8 cellular contexts compared by ENCODE assay signal in the genomic region with DNA sequence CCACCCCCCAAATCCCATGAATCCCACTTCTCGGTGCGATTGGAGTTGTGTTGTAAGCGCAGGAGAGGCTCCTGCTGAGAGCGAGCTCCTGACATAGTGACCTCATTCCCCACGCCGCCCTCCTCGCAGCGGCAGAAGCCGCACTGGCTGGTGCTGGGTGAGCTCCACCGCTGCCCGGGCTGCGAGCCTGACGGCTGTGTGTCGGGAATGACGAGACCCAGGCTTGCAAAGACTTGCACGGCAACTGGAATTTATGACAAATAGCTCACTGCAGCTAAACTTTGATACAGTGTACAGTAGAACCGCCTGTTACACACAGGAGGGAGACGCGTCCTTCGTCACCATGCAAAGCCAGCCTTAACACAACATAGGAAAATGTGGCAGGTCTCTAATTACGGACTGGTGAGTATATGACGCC.
DNase-seq lines count a peak whose midpoint lies in the region; ATAC-seq, FAIRE-seq and TF ChIP-seq lines count a peak whose summit lies in the region.

No MANE protein-coding gene starts in this region.

- peak; percentile 88 to 92 for ATAC-seq in A549
- ATAC-seq in GM21423 (IDR thresholded peaks at IDR 0.05; ENCODE audit: unreplicated experiment) = no peak

- FAIRE-seq in A549 (lab: Jason Lieb, UNC) (no peak), D721Med (lab: Jason Lieb, UNC) (no peak)

- CTCF ChIA-PET in A549 (lab: Yijun Ruan, JAX) = interaction anchor here (1.8 kb wide), 1 partner anchor 11 kb away, joined by 6 read pairs; no protein-coding TSS in a partner anchor
- CTCF ChIA-PET in activated naive CD4-positive, alpha-beta T cell treated with anti-CD3 and anti-CD28 coated beads, Interleukin-2, amount 10 ng/mL, durations not matched to agents 7 days and 5 days (lab: Charles Lee) = interaction anchor here (0.7 kb wide), 1 partner anchor 265 kb away, joined by 3 read pairs; no protein-coding TSS in a partner anchor

- POLR2A ChIA-PET in A549 (lab: Yijun Ruan, JAX) = interaction anchor here (0.6 to 1.9 kb wide), 13 partner anchors 8 to 661 kb away, joined by 3 to 21 read pairs (median 4); partner anchors contain the start of genes CASP3 and STOX2

- H3K4me1 Mint-ChIP-seq in activated naive CD4-positive, alpha-beta T cell treated with anti-CD3 and anti-CD28 coated beads, Interleukin-2, amount 10 ng/mL, durations not matched to agents 7 days and 5 days = no peaks in the 10 kb centered on the region

- TF ChIP-seq POLR2A in A549 (IDR thresholded peaks at IDR 0.05; ENCODE audit: low read length) = peak; percentile 40

- 5% methylated on average over 17 of the region's 22 CpGs for WGBS in A549 (ENCODE audit: missing lambda C conversion rate)

- no peak overlapping the region for H3K27ac Mint-ChIP-seq in activated naive CD4-positive, alpha-beta T cell treated with anti-CD3 and anti-CD28 coated beads, Interleukin-2, amount 10 ng/mL, durations not matched to agents 7 days and 5 days

- H3K27ac ChIP-seq in A549 (peak overlapping the region; percentile 88 to 91), caudate nucleus (ENCODE audit: low read depth, low read length) (peak overlapping the region; percentile 88), temporal lobe (ENCODE audit: low read depth, low read length) (peak overlapping the region; percentile 59)

- peaks cover 22% of the 10 kb centered on the region for H3K4me1 ChIP-seq in A549

- TF ChIP-seq RAD21 in A549 (conservative IDR thresholded peaks at IDR 0.05 in 1 of 2, IDR thresholded peaks at IDR 0.05 in 1 of 2) = no peak

- peak overlapping the region; percentile 96 for H3K4me2 ChIP-seq in A549

- no peaks in the 10 kb centered on the region for H3K9me3 ChIP-seq in A549

- peak; percentile 26 to 68 for DNase-seq in A549 (ENCODE audit: low read depth in 1 of 2, low spot score in 1 of 2)
- peak; percentile 30 for DNase-seq in LNCaP clone FGC (ENCODE audit: low read depth)
- peak in 58 of 61 donors; percentile 7 to 83 (median 64) for DNase-seq in caudate nucleus (lab: John Stamatoyannopoulos, UW)
- DNase-seq in kidney glomerular epithelial cell (lab: John Stamatoyannopoulos, UW) = peak; percentile 78
- no peak for DNase-seq in activated naive CD4-positive, alpha-beta T cell treated with anti-CD3 and anti-CD28 coated beads, Interleukin-2, amount 10 ng/mL, durations not matched to agents 7 days and 5 days
- DNase-seq in D721Med (ENCODE audit: insufficient read length, low spot score) = no peak

- no peak for TF ChIP-seq EP300 in A549 (IDR thresholded peaks at IDR 0.05)

- H3K27me3 Mint-ChIP-seq in activated naive CD4-positive, alpha-beta T cell treated with anti-CD3 and anti-CD28 coated beads, Interleukin-2, amount 10 ng/mL, durations not matched to agents 7 days and 5 days = peaks cover 14% of the 10 kb centered on the region

- H3K9me3 Mint-ChIP-seq in activated naive CD4-positive, alpha-beta T cell treated with anti-CD3 and anti-CD28 coated beads, Interleukin-2, amount 10 ng/mL, durations not matched to agents 7 days and 5 days = no peaks in the 10 kb centered on the region

- H3K4me3 Mint-ChIP-seq in activated naive CD4-positive, alpha-beta T cell treated with anti-CD3 and anti-CD28 coated beads, Interleukin-2, amount 10 ng/mL, durations not matched to agents 7 days and 5 days = no peak overlapping the region

- H3K4me3 ChIP-seq in A549 (peak overlapping the region; percentile 47), LNCaP clone FGC (ENCODE audit: low read depth, low read length) (peak overlapping the region; percentile 42)

- no peaks in the 10 kb centered on the region for H3K36me3 Mint-ChIP-seq in activated naive CD4-positive, alpha-beta T cell treated with anti-CD3 and anti-CD28 coated beads, Interleukin-2, amount 10 ng/mL, durations not matched to agents 7 days and 5 days

- TF ChIP-seq CTCF in A549 (IDR thresholded peaks at IDR 0.05) (no peak), LNCaP clone FGC (IDR thresholded peaks at IDR 0.05; ENCODE audit: control insufficient read depth, extremely low read depth, insufficient read depth) (no peak), D721Med (IDR thresholded peaks at IDR 0.05; ENCODE audit: insufficient read depth, missing control alignments) (no peak)

TF ChIP-seq in A549, 52 proteins besides CTCF, POLR2A, EP300 and RAD21:
- TF ChIP-seq ZNF302 (CRISPR knock-in tag; IDR thresholded peaks at IDR 0.05) (no peak), TP53 (CRISPR knock-in tag; IDR thresholded peaks at IDR 0.05) (peak; percentile 71; the same call in 1 of the 2 replicates)

Comparison
In these comparisons a context has a peak if more than half of its experiments do, and no peak if none do; other contexts are left out.
1. DNase-seq: peak in A549 (2 of 2), LNCaP clone FGC (single experiment), caudate nucleus (58 of 61) and kidney glomerular epithelial cell (single experiment); none in activated naive CD4-positive, alpha-beta T cell treated with anti-CD3 and anti-CD28 coated beads, Interleukin-2, amount 10 ng/mL, durations not matched to agents 7 days and 5 days (single experiment) and D721Med (single experiment).
2. Peak in every context shown above with its lines, with median percentiles within 50 percentile points of each other: H3K27ac ChIP-seq.